In genomic region chr14:75499084-75499875, GRCh38 we compare ENCODE assay signal across 13 cellular contexts. TPM values are rescaled to one million over a fixed set of nuclear protein-coding genes. Genes with fewer than 3 reads are reported as not detected.
A peak's percentile ranks its signal among the peaks of the same experiment; 100 is the strongest.
DNase-seq lines count a peak whose midpoint lies in the region; ATAC-seq, FAIRE-seq and TF ChIP-seq lines count a peak whose summit lies in the region.
"Had no signal": no experiment of that assay in that cellular context is flagged by ENCODE, and none has a peak within 500 bp of the region (broad histone marks: within the 10 kb centered on the region; RNA-seq: fewer than 3 reads in every experiment).

No MANE protein-coding gene starts in this region.

- H3K9me3 Mint-ChIP-seq in activated B cell treated with CpG ODN at 0.5 μM for 24 hours = no peaks in the 10 kb centered on the region

- peaks cover 47% of the 10 kb centered on the region for H3K4me1 Mint-ChIP-seq in activated B cell treated with CpG ODN at 0.5 μM for 24 hours

- ATAC-seq in GM18907 (IDR thresholded peaks at IDR 0.05; ENCODE audit: unreplicated experiment) (peak; percentile 78), HG02759 (IDR thresholded peaks at IDR 0.05; ENCODE audit: unreplicated experiment) (peak; percentile 82), activated B cell treated with CpG ODN at 0.5 μM for 24 hours (ENCODE audit: low read depth) (peak; percentile 70), pancreas (no peak)

- DNase-seq in activated B cell treated with CpG ODN at 0.5 μM for 24 hours (no peak), iPS-NIHi11 (ENCODE audit: low spot score) (no peak), NCI-H510A (lab: John Stamatoyannopoulos, UW) (no peak), inferior parietal cortex (ENCODE audit: extremely low spot score) (no peak), pancreas (no peak)
- DNase-seq: MM.1S had no signal

- H3K4me3 Mint-ChIP-seq in activated B cell treated with CpG ODN at 0.5 μM for 24 hours = no peak overlapping the region

- H3K4me3 ChIP-seq in BLaER1 = no peak overlapping the region
- H3K4me3 ChIP-seq in pancreas = no peak overlapping the region
- H3K4me3 ChIP-seq: adrenal gland had no signal

- POLR2A ChIA-PET in activated B cell treated with CpG ODN at 0.5 μM for 24 hours (lab: Charles Lee) = interaction anchor here (0.6 to 10.1 kb wide), 5 partner anchors 13 to 373 kb away, joined by 3 to 132 read pairs (median 3); partner anchors contain the start of genes ERG28, NEK9 and TTLL5

- peak overlapping the region; percentile 65 for H3K4me2 ChIP-seq in BLaER1

- H3K36me3 Mint-ChIP-seq in activated B cell treated with CpG ODN at 0.5 μM for 24 hours (ENCODE audit: low read depth) = no peaks in the 10 kb centered on the region

- H3K27me3 ChIP-seq in BLaER1 (no peaks in the 10 kb centered on the region), pancreas (no peaks in the 10 kb centered on the region)
- H3K27me3 ChIP-seq: adrenal gland, neutrophil had no signal

- H3K4me1 ChIP-seq in BLaER1 (peaks cover 42% of the 10 kb centered on the region), pancreas (no peaks in the 10 kb centered on the region)

- no peaks in the 10 kb centered on the region for H3K9me3 ChIP-seq in BLaER1
- no peaks in the 10 kb centered on the region for H3K9me3 ChIP-seq in pancreas
- H3K9me3 ChIP-seq: adrenal gland, neutrophil had no signal

- CTCF ChIA-PET in activated B cell treated with CpG ODN at 0.5 μM for 24 hours (lab: Charles Lee) = interaction anchor here (1.0 to 2.1 kb wide), 3 partner anchors 11 to 78 kb away, joined by 5 to 8 read pairs (median 7); no protein-coding TSS in a partner anchor

- no peaks in the 10 kb centered on the region for H3K27me3 Mint-ChIP-seq in activated B cell treated with CpG ODN at 0.5 μM for 24 hours

- TF ChIP-seq CTCF in activated B cell treated with CpG ODN at 0.5 μM for 24 hours (IDR thresholded peaks at IDR 0.05) (no peak), pancreas (IDR thresholded peaks at IDR 0.05) (no peak)

- no peak for FAIRE-seq in pancreas (lab: Jason Lieb, UNC)
- FAIRE-seq: TTC549 had no signal

- intact Hi-C loops in activated B cell treated with CpG ODN at 0.5 μM for 24 hours (cut with micrococcal nuclease) (loop anchor here (1.0 kb wide), 1 partner anchor 12 kb away; no protein-coding TSS in a partner anchor), pancreas (cut with DNase I) (loop anchor here in 1 of 3 donors (10.0 kb wide), 1 partner anchor 364 kb away; no protein-coding TSS in a partner anchor)

- WGBS in pancreas, 2 donors = 82 to 90% methylated on average over 16 of the region's 16 CpGs

- no peaks in the 10 kb centered on the region for H4K20me1 ChIP-seq in BLaER1

- H3K36me3 ChIP-seq in BLaER1 (no peaks in the 10 kb centered on the region), pancreas (no peaks in the 10 kb centered on the region)
- H3K36me3 ChIP-seq: adrenal gland, neutrophil had no signal

- H3K27ac Mint-ChIP-seq in activated B cell treated with CpG ODN at 0.5 μM for 24 hours = peak overlapping the region; percentile 66

- no peak overlapping the region for H3K9ac ChIP-seq in BLaER1

- H3K27ac ChIP-seq in BLaER1 = no peak overlapping the region
- no peak overlapping the region for H3K27ac ChIP-seq in pancreas
- H3K27ac ChIP-seq: adrenal gland, neutrophil had no signal

RNA-seq across cellular contexts. Expression of gene BATF, which starts 23.0 kb away (rescaled TPM):
- total RNA-seq in activated B cell treated with CpG ODN at 0.5 μM for 24 hours (160 and 171 TPM in 2 replicates), pancreas (1 to 10 TPM in 1 of 6 donors, under 1 TPM in 4, not detected in 1; 0.28 to 1.7 (median 0.63) TPM)
- polyA plus RNA-seq in pancreas = 1 to 10 TPM; 1.2 to 1.7 TPM
- total RNA-seq: epithelial cell of proximal tubule had no signal

Comparison
In these comparisons a context has a peak if more than half of its experiments do, and no peak if none do; other contexts are left out.
1. ATAC-seq: peak in GM18907 (single experiment), HG02759 (single experiment) and activated B cell treated with CpG ODN at 0.5 μM for 24 hours (single experiment); none in pancreas (0 of 4).
2. RNA of gene BATF, which starts 23.0 kb away (total RNA-seq): 160 to 171 TPM in activated B cell treated with CpG ODN at 0.5 μM for 24 hours; 0.28 to 1.7 TPM in pancreas; every median in the first group is over 10 times any median in the second.